1 cellular context compared by ENCODE assay signal in the genomic region with DNA sequence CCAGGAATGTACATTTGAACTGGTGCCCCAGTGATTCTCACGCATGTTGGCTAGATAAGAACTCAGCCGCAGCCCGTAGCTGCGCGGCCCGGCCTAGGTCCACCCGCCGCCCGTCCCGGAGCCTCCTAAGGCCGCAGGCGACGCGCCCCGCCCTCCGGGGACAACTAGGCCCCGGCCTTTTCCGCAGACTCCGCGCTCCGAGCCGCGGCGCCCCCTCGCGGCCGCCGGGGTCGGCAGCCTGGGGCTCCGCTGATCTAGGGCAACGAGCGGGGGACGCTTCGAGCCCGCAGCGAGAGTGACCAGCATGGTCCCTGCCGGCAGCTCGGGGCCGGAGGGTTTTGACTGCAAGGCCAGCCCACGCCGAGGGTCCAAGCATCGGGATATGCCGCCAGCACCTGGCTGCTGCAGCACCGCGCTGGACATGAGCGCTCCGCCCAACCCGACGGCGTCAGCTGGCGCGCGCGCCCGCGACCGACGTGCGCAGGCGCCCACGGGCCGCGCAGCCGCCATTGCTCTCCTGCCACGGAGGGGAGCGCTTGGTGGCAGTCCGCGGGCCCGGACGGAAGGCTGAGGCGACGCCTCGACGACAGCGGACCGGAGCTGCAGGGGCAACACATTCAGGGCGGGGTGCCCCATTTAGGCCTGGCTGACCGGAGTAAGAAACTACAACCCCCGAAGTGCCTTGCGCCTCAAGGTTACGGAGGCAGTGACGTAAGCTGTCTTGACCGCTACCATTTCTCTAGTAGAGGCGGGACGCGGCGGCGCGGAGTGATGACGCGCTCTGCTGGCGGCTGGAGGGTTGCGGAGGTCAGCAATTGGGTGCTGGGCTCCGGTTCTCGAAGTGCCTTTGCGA.
TF ChIP-seq lines count a peak whose summit lies in the region.

A gene with protein sequence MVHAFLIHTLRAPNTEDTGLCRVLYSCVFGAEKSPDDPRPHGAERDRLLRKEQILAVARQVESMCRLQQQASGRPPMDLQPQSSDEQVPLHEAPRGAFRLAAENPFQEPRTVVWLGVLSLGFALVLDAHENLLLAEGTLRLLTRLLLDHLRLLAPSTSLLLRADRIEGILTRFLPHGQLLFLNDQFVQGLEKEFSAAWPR (plus strand): TSS at position 500 of the 853 bp plus-strand sequence. CDS start 1,571 bp downstream, outside the sequence.

TF ChIP-seq in HepG2, 621 proteins besides CTCF, POLR2A, EP300 and RAD21 (continued from another document and continues in another):
- TF ChIP-seq THAP7 (CRISPR knock-in tag; IDR thresholded peaks at IDR 0.05) (peak; percentile 81; the same call in 1 of the 2 replicates), KLF12 (CRISPR knock-in tag; IDR thresholded peaks at IDR 0.05; ENCODE audit: borderline replicate concordance) (peak; percentile 99), TARDBP (CRISPR knock-in tag; IDR thresholded peaks at IDR 0.05) (peak; percentile 73), HNRNPL (IDR thresholded peaks at IDR 0.05; ENCODE audit: low read depth, low read length) (0 out of 2 replicates have a peak, but pooled peaks have one; percentile 52), EED (CRISPR knock-in tag; IDR thresholded peaks at IDR 0.05) (peak; percentile 94), PHF21A (CRISPR knock-in tag; IDR thresholded peaks at IDR 0.05) (peak; percentile 88), RELA (CRISPR knock-in tag; IDR thresholded peaks at IDR 0.05) (peak; percentile 93), ZNF782 (CRISPR knock-in tag; IDR thresholded peaks at IDR 0.05; ENCODE audit: borderline replicate concordance) (peak; percentile 83), ZNF12 (CRISPR knock-in tag; IDR thresholded peaks at IDR 0.05) (peak; percentile 56), FOXO1 (CRISPR knock-in tag; IDR thresholded peaks at IDR 0.05) (peak; percentile 59), MED13 (CRISPR knock-in tag; IDR thresholded peaks at IDR 0.05) (peak; percentile 60; the same call in 1 of the 2 replicates), ZNF609 (CRISPR knock-in tag; IDR thresholded peaks at IDR 0.05; ENCODE audit: borderline replicate concordance) (peak; percentile 75), ZNF598 (CRISPR knock-in tag; IDR thresholded peaks at IDR 0.05; ENCODE audit: borderline replicate concordance) (peak; percentile 98; the same call in 1 of the 2 replicates), ZNF24 (IDR thresholded peaks at IDR 0.05) (peak; percentile 20; the same call in 1 of the 2 replicates), SRSF1 (optimal IDR thresholded peaks at IDR 0.05; ENCODE audit: low read depth, low read length) (peak; percentile 84), POGK (CRISPR knock-in tag; conservative IDR thresholded peaks at IDR 0.05) (peak; percentile 97), NFKB2 (CRISPR knock-in tag; IDR thresholded peaks at IDR 0.05; ENCODE audit: borderline replicate concordance) (peak; percentile 97), SMARCC2 (IDR thresholded peaks at IDR 0.05) (no peak), ARNTL (CRISPR knock-in tag; IDR thresholded peaks at IDR 0.05) (peak; percentile 92), YEATS4 (CRISPR knock-in tag; IDR thresholded peaks at IDR 0.05; ENCODE audit: borderline replicate concordance) (peak; percentile 100), ESRRA (CRISPR knock-in tag; IDR thresholded peaks at IDR 0.05; ENCODE audit: low read depth) (peak; percentile 79), FIP1L1 (IDR thresholded peaks at IDR 0.05; ENCODE audit: borderline replicate concordance, insufficient read depth, low read depth, low read length) (0 out of 2 replicates have a peak, but pooled peaks have one; percentile 39), ZNF546 (CRISPR knock-in tag; conservative IDR thresholded peaks at IDR 0.05) (peak; percentile 75; the same call in 1 of the 2 replicates), CHD4 (IDR thresholded peaks at IDR 0.05; ENCODE audit: borderline replicate concordance, low read length) (no peak), TCF7 (IDR thresholded peaks at IDR 0.05; ENCODE audit: low read depth) (no peak), TCF12 (IDR thresholded peaks at IDR 0.05) (no peak), TCF12 (CRISPR knock-in tag; IDR thresholded peaks at IDR 0.05) (peak; percentile 83), NR2F2 (IDR thresholded peaks at IDR 0.05; ENCODE audit: borderline replicate concordance, low read depth) (peak; percentile 63; the same call in 1 of the 2 replicates), ZNF644 (CRISPR knock-in tag; IDR thresholded peaks at IDR 0.05; ENCODE audit: low read depth) (0 out of 2 replicates have a peak, but pooled peaks have one; percentile 32), NFATC3 (CRISPR knock-in tag; IDR thresholded peaks at IDR 0.05) (no peak; the same call in 1 of the 2 replicates), ZNF136 (CRISPR knock-in tag; IDR thresholded peaks at IDR 0.05; ENCODE audit: low read depth) (no peak; the same call in 1 of the 2 replicates), CHCHD3 (CRISPR knock-in tag; IDR thresholded peaks at IDR 0.05) (peak; percentile 69; the same call in 1 of the 2 replicates), ZSCAN21 (CRISPR knock-in tag; IDR thresholded peaks at IDR 0.05; ENCODE audit: borderline replicate concordance) (peak; percentile 95; the same call in 1 of the 2 replicates), FOSL2 (CRISPR knock-in tag; IDR thresholded peaks at IDR 0.05) (peak; percentile 79)
- TF ChIP-seq, protein P1, sequence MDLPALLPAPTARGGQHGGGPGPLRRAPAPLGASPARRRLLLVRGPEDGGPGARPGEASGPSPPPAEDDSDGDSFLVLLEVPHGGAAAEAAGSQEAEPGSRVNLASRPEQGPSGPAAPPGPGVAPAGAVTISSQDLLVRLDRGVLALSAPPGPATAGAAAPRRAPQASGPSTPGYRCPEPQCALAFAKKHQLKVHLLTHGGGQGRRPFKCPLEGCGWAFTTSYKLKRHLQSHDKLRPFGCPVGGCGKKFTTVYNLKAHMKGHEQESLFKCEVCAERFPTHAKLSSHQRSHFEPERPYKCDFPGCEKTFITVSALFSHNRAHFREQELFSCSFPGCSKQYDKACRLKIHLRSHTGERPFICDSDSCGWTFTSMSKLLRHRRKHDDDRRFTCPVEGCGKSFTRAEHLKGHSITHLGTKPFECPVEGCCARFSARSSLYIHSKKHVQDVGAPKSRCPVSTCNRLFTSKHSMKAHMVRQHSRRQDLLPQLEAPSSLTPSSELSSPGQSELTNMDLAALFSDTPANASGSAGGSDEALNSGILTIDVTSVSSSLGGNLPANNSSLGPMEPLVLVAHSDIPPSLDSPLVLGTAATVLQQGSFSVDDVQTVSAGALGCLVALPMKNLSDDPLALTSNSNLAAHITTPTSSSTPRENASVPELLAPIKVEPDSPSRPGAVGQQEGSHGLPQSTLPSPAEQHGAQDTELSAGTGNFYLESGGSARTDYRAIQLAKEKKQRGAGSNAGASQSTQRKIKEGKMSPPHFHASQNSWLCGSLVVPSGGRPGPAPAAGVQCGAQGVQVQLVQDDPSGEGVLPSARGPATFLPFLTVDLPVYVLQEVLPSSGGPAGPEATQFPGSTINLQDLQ (CRISPR knock-in tag; IDR thresholded peaks at IDR 0.05), result peak; percentile 86
- TF ChIP-seq, protein P2, sequence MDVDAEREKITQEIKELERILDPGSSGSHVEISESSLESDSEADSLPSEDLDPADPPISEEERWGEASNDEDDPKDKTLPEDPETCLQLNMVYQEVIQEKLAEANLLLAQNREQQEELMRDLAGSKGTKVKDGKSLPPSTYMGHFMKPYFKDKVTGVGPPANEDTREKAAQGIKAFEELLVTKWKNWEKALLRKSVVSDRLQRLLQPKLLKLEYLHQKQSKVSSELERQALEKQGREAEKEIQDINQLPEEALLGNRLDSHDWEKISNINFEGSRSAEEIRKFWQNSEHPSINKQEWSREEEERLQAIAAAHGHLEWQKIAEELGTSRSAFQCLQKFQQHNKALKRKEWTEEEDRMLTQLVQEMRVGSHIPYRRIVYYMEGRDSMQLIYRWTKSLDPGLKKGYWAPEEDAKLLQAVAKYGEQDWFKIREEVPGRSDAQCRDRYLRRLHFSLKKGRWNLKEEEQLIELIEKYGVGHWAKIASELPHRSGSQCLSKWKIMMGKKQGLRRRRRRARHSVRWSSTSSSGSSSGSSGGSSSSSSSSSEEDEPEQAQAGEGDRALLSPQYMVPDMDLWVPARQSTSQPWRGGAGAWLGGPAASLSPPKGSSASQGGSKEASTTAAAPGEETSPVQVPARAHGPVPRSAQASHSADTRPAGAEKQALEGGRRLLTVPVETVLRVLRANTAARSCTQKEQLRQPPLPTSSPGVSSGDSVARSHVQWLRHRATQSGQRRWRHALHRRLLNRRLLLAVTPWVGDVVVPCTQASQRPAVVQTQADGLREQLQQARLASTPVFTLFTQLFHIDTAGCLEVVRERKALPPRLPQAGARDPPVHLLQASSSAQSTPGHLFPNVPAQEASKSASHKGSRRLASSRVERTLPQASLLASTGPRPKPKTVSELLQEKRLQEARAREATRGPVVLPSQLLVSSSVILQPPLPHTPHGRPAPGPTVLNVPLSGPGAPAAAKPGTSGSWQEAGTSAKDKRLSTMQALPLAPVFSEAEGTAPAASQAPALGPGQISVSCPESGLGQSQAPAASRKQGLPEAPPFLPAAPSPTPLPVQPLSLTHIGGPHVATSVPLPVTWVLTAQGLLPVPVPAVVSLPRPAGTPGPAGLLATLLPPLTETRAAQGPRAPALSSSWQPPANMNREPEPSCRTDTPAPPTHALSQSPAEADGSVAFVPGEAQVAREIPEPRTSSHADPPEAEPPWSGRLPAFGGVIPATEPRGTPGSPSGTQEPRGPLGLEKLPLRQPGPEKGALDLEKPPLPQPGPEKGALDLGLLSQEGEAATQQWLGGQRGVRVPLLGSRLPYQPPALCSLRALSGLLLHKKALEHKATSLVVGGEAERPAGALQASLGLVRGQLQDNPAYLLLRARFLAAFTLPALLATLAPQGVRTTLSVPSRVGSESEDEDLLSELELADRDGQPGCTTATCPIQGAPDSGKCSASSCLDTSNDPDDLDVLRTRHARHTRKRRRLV (CRISPR knock-in tag; IDR thresholded peaks at IDR 0.05), result peak; percentile 92
- TF ChIP-seq, protein P3, sequence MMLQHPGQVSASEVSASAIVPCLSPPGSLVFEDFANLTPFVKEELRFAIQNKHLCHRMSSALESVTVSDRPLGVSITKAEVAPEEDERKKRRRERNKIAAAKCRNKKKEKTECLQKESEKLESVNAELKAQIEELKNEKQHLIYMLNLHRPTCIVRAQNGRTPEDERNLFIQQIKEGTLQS (CRISPR knock-in tag; IDR thresholded peaks at IDR 0.05), result peak; percentile 84
- TF ChIP-seq, protein P4, sequence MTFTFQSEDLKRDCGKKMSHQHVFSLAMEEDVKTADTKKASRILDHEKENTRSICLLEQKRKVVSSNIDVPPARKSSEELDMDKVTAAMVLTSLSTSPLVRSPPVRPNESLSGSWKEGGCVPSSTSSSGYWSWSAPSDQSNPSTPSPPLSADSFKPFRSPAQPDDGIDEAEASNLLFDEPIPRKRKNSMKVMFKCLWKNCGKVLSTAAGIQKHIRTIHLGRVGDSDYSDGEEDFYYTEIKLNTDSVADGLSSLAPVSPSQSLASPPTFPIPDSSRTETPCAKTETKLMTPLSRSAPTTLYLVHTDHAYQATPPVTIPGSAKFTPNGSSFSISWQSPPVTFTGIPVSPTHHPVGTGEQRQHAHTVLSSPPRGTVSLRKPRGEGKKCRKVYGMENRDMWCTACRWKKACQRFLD (CRISPR knock-in tag; IDR thresholded peaks at IDR 0.05; ENCODE audit: borderline replicate concordance), result peak; percentile 92
